8 cellular contexts compared by ENCODE assay signal in the genomic region with DNA sequence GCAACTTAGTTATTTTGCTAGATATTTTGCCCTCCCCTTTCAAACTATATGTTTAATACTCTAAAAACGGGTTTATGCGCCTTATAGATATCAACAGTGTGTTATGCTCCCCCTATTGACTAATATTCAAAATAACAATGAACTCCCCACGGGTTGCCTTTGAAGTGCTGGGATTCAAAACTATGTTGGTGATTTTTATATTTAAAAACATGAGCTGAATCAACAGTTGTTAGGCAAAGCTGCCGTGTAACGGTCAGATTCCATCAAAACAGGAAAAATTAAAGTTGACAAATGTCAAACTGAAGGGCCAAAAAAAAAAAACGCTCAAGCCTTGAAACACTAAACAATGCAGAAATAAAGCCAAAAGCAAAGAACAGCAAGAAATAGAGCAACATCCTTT. TPM values are rescaled to one million over a fixed set of nuclear protein-coding genes. Genes with fewer than 3 reads are reported as not detected.
A peak's percentile ranks its signal among the peaks of the same experiment; 100 is the strongest.
DNase-seq lines count a peak whose midpoint lies in the region; ATAC-seq, FAIRE-seq and TF ChIP-seq lines count a peak whose summit lies in the region.

No MANE protein-coding gene starts in this region.

- H2AK5ac ChIP-seq in mesenchymal stem cell (ENCODE audit: low read length, severe bottlenecking): no peak overlapping the region

- no peaks in the 10 kb centered on the region for H4K20me1 ChIP-seq in K562 (replicated peaks; ENCODE audit: control insufficient read depth, insufficient read depth, low read length)

- intact Hi-C loops in K562 (cut with micrococcal nuclease): loop anchor here (5.0 to 10.0 kb wide), 2 partner anchors 169 to 266 kb away; no protein-coding TSS in a partner anchor

- BruUV-seq in K562 (replicated peaks; lab: Mats Ljungman, UMichigan): no TSS peak

- no peak overlapping the region for H3K4me3 ChIP-seq in LNCaP clone FGC (ENCODE audit: low read depth, low read length)
- no peak overlapping the region for H3K4me3 ChIP-seq in K562
- H3K4me3 ChIP-seq in mesenchymal stem cell (ENCODE audit: insufficient read depth in 1 of 2, low read depth in 1 of 2, low read length in 2 of 2): peak overlapping the region in 1 of 2 experiments; percentile 95

- H3K9ac ChIP-seq in K562 (ENCODE audit: insufficient read depth in 1 of 2, low read depth in 2 of 2, low read length in 2 of 2): no peak overlapping the region
- peak overlapping the region; percentile 97 for H3K9ac ChIP-seq in mesenchymal stem cell (ENCODE audit: low read length)

- peaks cover 14 to 21% of the 10 kb centered on the region in 2 experiments; a peak in 4 of 5 replicates for H3K4me1 ChIP-seq in K562 (replicated peaks in 1 of 2; ENCODE audit: control insufficient read depth in 2 of 2, insufficient read depth in 2 of 2, low read length in 2 of 2)
- peaks cover 2% of the 10 kb centered on the region for H3K4me1 ChIP-seq in mesenchymal stem cell (ENCODE audit: control insufficient read depth, insufficient read depth, low read depth, low read length)

- POLR2A ChIA-PET in K562 (lab: Yijun Ruan, JAX): interaction anchor here (1.2 kb wide), 2 partner anchors 12 to 13 kb away, joined by 4 to 5 read pairs; no protein-coding TSS in a partner anchor

- peaks cover 12% of the 10 kb centered on the region for H3K79me1 ChIP-seq in mesenchymal stem cell (replicated peaks; ENCODE audit: low read length, poor library complexity, severe bottlenecking)

- H3K23ac ChIP-seq in mesenchymal stem cell (ENCODE audit: low read length in 2 of 2): no peak overlapping the region

- H3K27ac ChIP-seq in K562 (ENCODE audit: extremely low read depth, low read depth, low read length) (no peak overlapping the region), mesenchymal stem cell (ENCODE audit: low read length, poor library complexity, severe bottlenecking) (no peak overlapping the region)

- CTCF ChIA-PET in K562 (lab: Yijun Ruan, JAX; ENCODE audit: low intra/inter-chr PET ratio): interaction anchor here (1.1 kb wide), 1 partner anchor 354 kb away, joined by 3 read pairs; no protein-coding TSS in a partner anchor

- no peak for TF ChIP-seq EP300 in K562 (IDR thresholded peaks at IDR 0.05; ENCODE audit: low read length)

- H3K4ac ChIP-seq in mesenchymal stem cell (ENCODE audit: low read depth in 1 of 2, low read length in 2 of 2): no peak overlapping the region

- no peaks in the 10 kb centered on the region for H3K9me1 ChIP-seq in K562 (ENCODE audit: control insufficient read depth, insufficient read depth, low read length)

- TF ChIP-seq RAD21 in K562 (CRISPR knock-in tag; conservative IDR thresholded peaks at IDR 0.05 in 1 of 2, IDR thresholded peaks at IDR 0.05 in 1 of 2): peak; percentile 21 to 48; a peak in 2 of 4 replicates

- H4K91ac ChIP-seq in mesenchymal stem cell (ENCODE audit: low read length): no peak overlapping the region

- H2AFZ ChIP-seq in K562 (ENCODE audit: low read depth, low read length) (no peak overlapping the region), mesenchymal stem cell (ENCODE audit: low read depth, low read length) (no peak overlapping the region)

- peak; percentile 41 for TF ChIP-seq CTCF in LNCaP clone FGC (IDR thresholded peaks at IDR 0.05; ENCODE audit: control insufficient read depth, extremely low read depth, insufficient read depth)
- TF ChIP-seq CTCF in K562 (IDR thresholded peaks at IDR 0.05 in 2 of 3, conservative IDR thresholded peaks at IDR 0.05 in 1 of 3; ENCODE audit: insufficient read depth in 2 of 3, low read depth in 1 of 3, low read length in 3 of 3): peak; percentile 19 to 54 (median 47); a peak in 4 of 6 replicates

- in situ Hi-C loops in K562 (cut with MboI): no loop called here

- peaks cover 36% of the 10 kb centered on the region for H3K79me2 ChIP-seq in K562 (ENCODE audit: control insufficient read depth, insufficient read depth, low read length)

- H2BK5ac ChIP-seq in mesenchymal stem cell (ENCODE audit: low read depth, low read length, poor library complexity, severe bottlenecking): no peak overlapping the region

- no peak overlapping the region for H2BK12ac ChIP-seq in mesenchymal stem cell (ENCODE audit: low read length in 2 of 2)

- no peak overlapping the region for H4K8ac ChIP-seq in mesenchymal stem cell (ENCODE audit: low read length)

- peak; percentile 63 for FAIRE-seq in K562 (lab: Jason Lieb, UNC)

- no peak for ATAC-seq in K562

- H2BK120ac ChIP-seq in mesenchymal stem cell (ENCODE audit: low read depth, low read length): no peak overlapping the region

- no peak overlapping the region for H3K18ac ChIP-seq in mesenchymal stem cell (ENCODE audit: low read depth in 1 of 2, low read length in 2 of 2)

- WGBS in K562 (ENCODE audit: insufficient coverage, low coverage, missing lambda C conversion rate): 33% methylated on average over 6 of the region's 6 CpGs
- 64% methylated on average over 5 of the region's 6 CpGs for WGBS in mesenchymal stem cell

- no peak overlapping the region for H3K4me2 ChIP-seq in K562 (ENCODE audit: insufficient read depth, low read length)
- H3K4me2 ChIP-seq in mesenchymal stem cell (ENCODE audit: low read length, poor library complexity, severe bottlenecking): no peak overlapping the region

- no peaks in the 10 kb centered on the region for H3K36me3 ChIP-seq in K562 (ENCODE audit: control insufficient read depth, insufficient read depth, low read length)
- H3K36me3 ChIP-seq in mesenchymal stem cell (ENCODE audit: control insufficient read depth in 1 of 2, insufficient read depth in 2 of 2, low read depth in 1 of 2, low read length in 2 of 2): peaks cover 0 to 22% of the 10 kb centered on the region in 2 experiments

- DNase-seq in DMS114 treated with DMSO at 0.1 percent for 48 hours (lab: John Stamatoyannopoulos, UW; ENCODE audit: unreplicated experiment) (peak; percentile 19), LNCaP clone FGC (ENCODE audit: low read depth) (no peak), K562 (ENCODE audit: extremely low read depth in 1 of 4, low spot score in 3 of 4) (peak; percentile 21 to 36 (median 34)), mesenchymal stem cell (peak; percentile 28), DMS153 treated with DMSO at 0.1 percent for 48 hours (lab: John Stamatoyannopoulos, UW; ENCODE audit: unreplicated experiment) (no peak), nucleus accumbens (lab: John Stamatoyannopoulos, UW) (no peak), anterior cingulate cortex (lab: John Stamatoyannopoulos, UW) (no peak), NCI-H128 (lab: John Stamatoyannopoulos, UW; ENCODE audit: unreplicated experiment) (no peak)

- TF ChIP-seq POLR2A in K562 (conservative IDR thresholded peaks at IDR 0.05): no peak

- H3K27me3 ChIP-seq in K562 (ENCODE audit: control insufficient read depth in 2 of 2, insufficient read depth in 2 of 2, low read length in 2 of 2): no peaks in the 10 kb centered on the region
- H3K27me3 ChIP-seq in mesenchymal stem cell (ENCODE audit: control insufficient read depth in 1 of 2, insufficient read depth in 1 of 2, low read length in 2 of 2): no peaks in the 10 kb centered on the region

- no peak overlapping the region for H2BK15ac ChIP-seq in mesenchymal stem cell (ENCODE audit: low read depth, poor library complexity, severe bottlenecking)

- H3K9me3 ChIP-seq in K562 (replicated peaks; ENCODE audit: control insufficient read depth, insufficient read depth, low read depth, low read length) (no peaks in the 10 kb centered on the region), mesenchymal stem cell (ENCODE audit: control insufficient read depth, low read length) (no peaks in the 10 kb centered on the region)

- H3K14ac ChIP-seq in mesenchymal stem cell (ENCODE audit: low read length in 2 of 2): no peak overlapping the region

TF ChIP-seq in K562, 482 proteins besides CTCF, POLR2A, EP300 and RAD21:
- TF ChIP-seq LEF1 (IDR thresholded peaks at IDR 0.05): peak; percentile 37; the same call in 1 of the 2 replicates
- TF ChIP-seq, protein P1, sequence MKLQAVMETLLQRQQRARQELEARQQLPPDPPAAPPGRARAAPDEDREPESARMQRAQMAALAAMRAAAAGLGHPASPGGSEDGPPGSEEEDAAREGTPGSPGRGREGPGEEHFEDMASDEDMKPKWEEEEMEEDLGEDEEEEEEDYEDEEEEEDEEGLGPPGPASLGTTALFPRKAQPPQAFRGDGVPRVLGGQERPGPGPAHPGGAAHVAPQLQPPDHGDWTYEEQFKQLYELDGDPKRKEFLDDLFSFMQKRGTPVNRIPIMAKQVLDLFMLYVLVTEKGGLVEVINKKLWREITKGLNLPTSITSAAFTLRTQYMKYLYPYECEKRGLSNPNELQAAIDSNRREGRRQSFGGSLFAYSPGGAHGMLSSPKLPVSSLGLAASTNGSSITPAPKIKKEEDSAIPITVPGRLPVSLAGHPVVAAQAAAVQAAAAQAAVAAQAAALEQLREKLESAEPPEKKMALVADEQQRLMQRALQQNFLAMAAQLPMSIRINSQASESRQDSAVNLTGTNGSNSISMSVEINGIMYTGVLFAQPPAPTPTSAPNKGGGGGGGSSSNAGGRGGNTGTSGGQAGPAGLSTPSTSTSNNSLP (IDR thresholded peaks at IDR 0.05; ENCODE audit: borderline replicate concordance, low read depth, low read length): peak; percentile 40; the same call in 1 of the 2 replicates
- no peak for TF ChIP-seq KDM1A (IDR thresholded peaks at IDR 0.05)
- no peak for TF ChIP-seq GABPA (tag; conservative IDR thresholded peaks at IDR 0.05; ENCODE audit: low read depth)

RNA-seq across cellular contexts. Expression of a gene that starts 2.5 kb away (rescaled TPM):
- total RNA-seq in K562 (2011; cell fraction: chromatin; rRNA removed; ENCODE audit: low replicate concordance): 43.1 and 60.3 TPM in 2 replicates
- total RNA-seq in K562 (2011; cell fraction: nucleolus; rRNA removed): 42.9 and 43.6 TPM in 2 replicates
- 48.7 and 58.8 TPM in 2 replicates for total RNA-seq in K562 (2011; cell fraction: nucleoplasm; rRNA removed)
- total RNA-seq in K562 (2014; rRNA removed) (13.8 and 14.1 TPM in 2 replicates), K562 (2014; rRNA removed; fragmentation: Illumina TruSeq; extraction: Trizol) (15.1 and 15.6 TPM in 2 replicates), K562 (2015; rRNA removed; fragmentation: Illumina TruSeq; extraction: Trizol) (15.3 and 16.4 TPM in 2 replicates), K562 (2021) (18.6 and 19.9 TPM in 2 replicates)
- polyA plus RNA-seq in K562 (2011; rRNA removed) (14.8 and 16.9 TPM in 2 replicates), K562 (2014; fragmentation: Illumina TruSeq; extraction: Trizol) (22.9 and 32.4 TPM in 2 replicates), K562 (2014; fragmentation: Nextera tagmentation; extraction: Ambion mirVana) (1 to 10 TPM; 3.6 to 4.3 TPM), K562 (2014; rRNA removed) (7.5 and 9.1 TPM in 2 replicates)
- polyA plus RNA-seq in K562 (2011; cell fraction: cytosol; rRNA removed): 12.3 and 15.5 TPM in 2 replicates
- polyA plus RNA-seq in K562 (2011; cell fraction: nucleus; rRNA removed): 13.4 and 16.7 TPM in 2 replicates
- polyA plus RNA-seq in K562 (2012): 13.6 and 14.0 TPM in 2 replicates
- polyA minus RNA-seq in K562 (2011; rRNA and poly(A)+ RNA removed): 42.2 and 54.3 TPM in 2 replicates
- 20.2 and 22.8 TPM in 2 replicates for polyA minus RNA-seq in K562 (2011; cell fraction: cytosol; rRNA and poly(A)+ RNA removed)
- 18.8 and 26.4 TPM in 2 replicates for polyA minus RNA-seq in K562 (2011; cell fraction: nucleus; rRNA and poly(A)+ RNA removed)
- 10.0 TPM for polyA plus RNA-seq in mesenchymal stem cell (2013, experiment 1 of 2)
- 10.3 TPM for polyA plus RNA-seq in mesenchymal stem cell (2013, experiment 2 of 2)

Comparison
In these comparisons a context has a peak if more than half of its experiments do, and no peak if none do; other contexts are left out.
1. DNase-seq: peak in DMS114 treated with DMSO at 0.1 percent for 48 hours (single experiment), K562 (4 of 4) and mesenchymal stem cell (single experiment); none in LNCaP clone FGC (single experiment), DMS153 treated with DMSO at 0.1 percent for 48 hours (single experiment), nucleus accumbens (0 of 56), anterior cingulate cortex (0 of 58) and NCI-H128 (single experiment).